Comparison of ENCODE assay signal across 16 cellular contexts in genomic region chr12:82698959-82699358, GRCh38. TPM values are rescaled to one million over a fixed set of nuclear protein-coding genes. Genes with fewer than 3 reads are reported as not detected.
DNase-seq lines count a peak whose midpoint lies in the region; FAIRE-seq and TF ChIP-seq lines count a peak whose summit lies in the region.
"Had no signal": no experiment of that assay in that cellular context is flagged by ENCODE, and none has a peak within 500 bp of the region (broad histone marks: within the 10 kb centered on the region; RNA-seq: fewer than 3 reads in every experiment).

No MANE protein-coding gene starts in this region.

- no peaks in the 10 kb centered on the region for H3K9me3 Mint-ChIP-seq in astrocyte (ENCODE audit: unreplicated experiment)
- H3K9me3 Mint-ChIP-seq in glutamatergic neuron (ENCODE audit: unreplicated experiment), result no peaks in the 10 kb centered on the region

- H3K9me3 ChIP-seq in astrocyte (ENCODE audit: insufficient read depth, low read depth, low read length), result no peaks in the 10 kb centered on the region
- H3K9me3 ChIP-seq: SJCRH30 had no signal

- DNase-seq in OCI-M1 (lab: John Stamatoyannopoulos, UW) (peak; percentile 24), astrocyte (ENCODE audit: low read depth) (no peak), glutamatergic neuron (no peak), superior temporal gyrus (ENCODE audit: extremely low spot score) (peak; percentile 64), mucosa of gallbladder (ENCODE audit: low spot score) (no peak), GM19240 (ENCODE audit: insufficient read length, low spot score) (no peak), NCI-H446 treated with DMSO at 0.1 percent for 48 hours (lab: John Stamatoyannopoulos, UW) (no peak)
- DNase-seq: ACHN, DND-41, NCI-H2081 treated with DMSO at 0.1 percent for 48 hours, NCI-H510A treated with DMSO at 0.1 percent for 48 hours, NCI-H774, PC-9 had no signal

- no peaks in the 10 kb centered on the region for H3K4me1 Mint-ChIP-seq in astrocyte (ENCODE audit: low read depth, unreplicated experiment)
- peaks cover 18% of the 10 kb centered on the region for H3K4me1 Mint-ChIP-seq in glutamatergic neuron (ENCODE audit: low read depth, unreplicated experiment)

- H3K27ac ChIP-seq in astrocyte (ENCODE audit: low read depth, low read length), result no peak overlapping the region
- H3K27ac ChIP-seq: C4-2B, PC-9, SJCRH30 had no signal

- H3K4me3 Mint-ChIP-seq in astrocyte (ENCODE audit: unreplicated experiment), result no peak overlapping the region
- H3K4me3 Mint-ChIP-seq in glutamatergic neuron (ENCODE audit: unreplicated experiment), result no peak overlapping the region
- H3K4me3 Mint-ChIP-seq: GM23338 had no signal

- no peak overlapping the region for H3K4me3 ChIP-seq in astrocyte (ENCODE audit: insufficient read depth, low read depth, low read length)
- H3K4me3 ChIP-seq: GM23338, PC-9, SJCRH30 had no signal

- H3K27ac Mint-ChIP-seq in astrocyte (ENCODE audit: unreplicated experiment) (no peak overlapping the region), glutamatergic neuron (ENCODE audit: unreplicated experiment) (peak overlapping the region; percentile 10)
- H3K27ac Mint-ChIP-seq: GM23338 had no signal

- H3K36me3 Mint-ChIP-seq in astrocyte (ENCODE audit: low read depth, unreplicated experiment) (no peaks in the 10 kb centered on the region), glutamatergic neuron (ENCODE audit: unreplicated experiment) (peaks cover 5% of the 10 kb centered on the region)

- no peaks in the 10 kb centered on the region for H3K79me2 ChIP-seq in astrocyte (ENCODE audit: insufficient read depth, low read length)

- peak overlapping the region; percentile 5 for H2AFZ ChIP-seq in astrocyte (ENCODE audit: low read depth, low read length)
- H2AFZ ChIP-seq: GM23338, PC-9 had no signal

- H3K27me3 Mint-ChIP-seq in astrocyte (ENCODE audit: low read depth, unreplicated experiment), result no peaks in the 10 kb centered on the region
- H3K27me3 Mint-ChIP-seq in glutamatergic neuron (ENCODE audit: unreplicated experiment), result no peaks in the 10 kb centered on the region

- no peaks in the 10 kb centered on the region for H3K4me1 ChIP-seq in astrocyte (ENCODE audit: insufficient read depth, low read length)
- H3K4me1 ChIP-seq: SJCRH30 had no signal

- no peaks in the 10 kb centered on the region for H3K36me3 ChIP-seq in astrocyte (ENCODE audit: insufficient read depth, low read length)
- H3K36me3 ChIP-seq: SJCRH30 had no signal

- no peak overlapping the region for H3K9ac ChIP-seq in astrocyte (ENCODE audit: low read length)

- peak overlapping the region; percentile 40 for H3K4me2 ChIP-seq in astrocyte (ENCODE audit: low read length)
- H3K4me2 ChIP-seq: GM23338, PC-9 had no signal

- no peaks in the 10 kb centered on the region for H3K27me3 ChIP-seq in astrocyte (ENCODE audit: insufficient read depth, low read length)
- H3K27me3 ChIP-seq: SJCRH30 had no signal

- no peaks in the 10 kb centered on the region for H4K20me1 ChIP-seq in astrocyte (ENCODE audit: insufficient read depth, low read length)

- TF ChIP-seq CTCF in astrocyte (IDR thresholded peaks at IDR 0.05; ENCODE audit: insufficient read depth, low read depth, low read length), result no peak
- no peak for TF ChIP-seq CTCF in glutamatergic neuron (IDR thresholded peaks at IDR 0.05; ENCODE audit: partially characterized antibody, unreplicated experiment)

- FAIRE-seq in astrocyte (lab: Jason Lieb, UNC), result no peak

RNA-seq across cellular contexts. Expression of gene TMTC2, which starts 12.3 kb away (rescaled TPM):
- total RNA-seq in astrocyte (1.7 and 2.2 TPM in 2 replicates), glutamatergic neuron (ENCODE audit: unreplicated experiment) (99.3 TPM), mucosa of gallbladder (41.3 TPM)

Comparison
In these comparisons a context has a peak if more than half of its experiments do, and no peak if none do; other contexts are left out.
1. DNase-seq: peak in OCI-M1 (single experiment) and superior temporal gyrus (single experiment); none in astrocyte (single experiment), glutamatergic neuron (single experiment), mucosa of gallbladder (single experiment), GM19240 (single experiment) and NCI-H446 treated with DMSO at 0.1 percent for 48 hours (single experiment).
2. RNA of gene TMTC2, which starts 12.3 kb away (total RNA-seq): 99.3 TPM in glutamatergic neuron (single experiment) and 41.3 TPM in mucosa of gallbladder (single experiment); 1.7 to 2.2 TPM in astrocyte; every median in the first group is over 10 times any median in the second.